Comparison of ENCODE assay signal across 10 cellular contexts in genomic region chr15:99130314-99130713, GRCh38.
"Had no signal": no experiment of that assay in that cellular context is flagged by ENCODE, and none has a peak within 500 bp of the region (broad histone marks: within the 10 kb centered on the region; RNA-seq: fewer than 3 reads in every experiment).

No MANE protein-coding gene starts in this region.

- H3K9me3 ChIP-seq: upper lobe of right lung had no signal

- H3K4me1 ChIP-seq: upper lobe of right lung had no signal

- DNase-seq: activated naive CD4-positive, alpha-beta T cell treated with anti-CD3 and anti-CD28 coated beads, Interleukin-2, amount 50 U/mL, for 16 hours; naive thymus-derived CD4-positive, alpha-beta T cell; nucleus accumbens; SHP77 treated with DMSO at 0.1 percent for 48 hours; stimulated activated CD4-positive, alpha-beta T cell treated with anti-CD3 and anti-CD28 coated beads, Interleukin-15, amount 100 ng/mL, for 24 hours; stimulated activated CD4-positive, alpha-beta T cell treated with anti-CD3 and anti-CD28 coated beads, Interleukin-4, amount 100 ng/mL, for 24 hours; T-helper 2 cell; upper lobe of right lung had no signal

- ATAC-seq: naive thymus-derived CD4-positive, alpha-beta T cell; upper lobe of right lung had no signal

- H3K27me3 ChIP-seq: upper lobe of right lung had no signal

- H3K27ac ChIP-seq: upper lobe of right lung had no signal

- H3K4me3 ChIP-seq: upper lobe of right lung had no signal

- H3K36me3 ChIP-seq: upper lobe of right lung had no signal

- FAIRE-seq: kidney, TTC549 had no signal
